Comparison of ENCODE assay signal across 6 cellular contexts in the genomic region with DNA sequence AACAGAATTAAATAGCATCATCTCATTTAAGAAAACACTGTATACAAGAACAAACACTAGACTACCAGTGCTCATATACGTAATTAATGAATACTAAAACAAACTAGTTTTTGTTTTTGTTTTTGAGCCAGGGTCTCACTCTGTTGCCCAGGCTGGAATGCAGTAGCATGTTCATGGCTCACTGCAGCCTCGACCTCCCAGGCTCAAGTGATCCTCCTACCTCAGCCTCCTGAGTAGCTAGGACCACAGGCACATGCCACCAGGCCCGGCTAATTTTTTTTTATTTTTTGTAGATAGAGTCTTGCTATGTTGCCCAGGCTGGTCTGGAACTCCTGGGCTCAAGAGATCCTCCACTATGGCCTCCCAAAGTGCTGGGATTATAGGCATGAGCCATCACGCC. TPM values are rescaled to one million over a fixed set of nuclear protein-coding genes. Genes with fewer than 3 reads are reported as not detected.
A peak's percentile ranks its signal among the peaks of the same experiment; 100 is the strongest.
DNase-seq lines count a peak whose midpoint lies in the region; ATAC-seq lines count a peak whose summit lies in the region.
"Not testable (repeated sequence)": the region's sequence is repeated elsewhere in the genome, so short reads cannot be mapped to it uniquely, and the experiment has no call there.

No MANE protein-coding gene starts in this region.

- POLR2A ChIA-PET in activated CD8-positive, alpha-beta T cell treated with anti-CD3 and anti-CD28 coated beads, Interleukin-2, amount 10 ng/mL, durations not matched to agents 7 days and 5 days (lab: Charles Lee): not testable (repeated sequence)

- ATAC-seq in T-helper 17 cell; activated CD8-positive, alpha-beta T cell treated with anti-CD3 and anti-CD28 coated beads, Interleukin-2, amount 10 ng/mL, durations not matched to agents 7 days and 5 days; activated naive CD8-positive, alpha-beta T cell treated with anti-CD3 and anti-CD28 coated beads, Interleukin-2, amount 50 U/mL, for 24 hours; stimulated activated naive B cell treated with anti-CD40 and anti-IgM and Interleukin-4, amounts not matched to agents 10 μg/mL and 1 μg/mL and 100 μg/mL, for 72 hours (replicated peaks): not testable (repeated sequence)

- not testable (repeated sequence) for H3K36me3 Mint-ChIP-seq in T-helper 17 cell (ENCODE audit: low read depth)
- H3K36me3 Mint-ChIP-seq in activated CD8-positive, alpha-beta T cell treated with anti-CD3 and anti-CD28 coated beads, Interleukin-2, amount 10 ng/mL, durations not matched to agents 7 days and 5 days (ENCODE audit: low read depth): peaks cover 59% of the 10 kb centered on the region
- peaks cover 89% of the 10 kb centered on the region for H3K36me3 Mint-ChIP-seq in activated T-cell treated with anti-CD3 and anti-CD28 coated beads, Interleukin-2, amount 50 U/mL, for 24 hours (ENCODE audit: low read depth)
- peaks cover 22% of the 10 kb centered on the region for H3K36me3 Mint-ChIP-seq in activated naive CD4-positive, alpha-beta T cell treated with anti-CD3 and anti-CD28 coated beads, Interleukin-2, amount 50 U/mL, for 24 hours
- H3K36me3 Mint-ChIP-seq in activated naive CD8-positive, alpha-beta T cell treated with anti-CD3 and anti-CD28 coated beads, Interleukin-2, amount 50 U/mL, for 24 hours (ENCODE audit: low read depth): peaks cover 61% of the 10 kb centered on the region
- H3K36me3 Mint-ChIP-seq in stimulated activated naive B cell treated with anti-CD40 and anti-IgM and Interleukin-4, amounts not matched to agents 10 μg/mL and 1 μg/mL and 100 μg/mL, for 72 hours: peaks cover 34 to 60% of the 10 kb centered on the region in 2 donors

- H3K4me3 Mint-ChIP-seq in T-helper 17 cell; activated CD8-positive, alpha-beta T cell treated with anti-CD3 and anti-CD28 coated beads, Interleukin-2, amount 10 ng/mL, durations not matched to agents 7 days and 5 days; activated T-cell treated with anti-CD3 and anti-CD28 coated beads, Interleukin-2, amount 50 U/mL, for 24 hours; activated naive CD4-positive, alpha-beta T cell treated with anti-CD3 and anti-CD28 coated beads, Interleukin-2, amount 50 U/mL, for 24 hours; activated naive CD8-positive, alpha-beta T cell treated with anti-CD3 and anti-CD28 coated beads, Interleukin-2, amount 50 U/mL, for 24 hours; stimulated activated naive B cell treated with anti-CD40 and anti-IgM and Interleukin-4, amounts not matched to agents 10 μg/mL and 1 μg/mL and 100 μg/mL, for 72 hours: not testable (repeated sequence)

- peaks cover 24% of the 10 kb centered on the region for H3K4me1 Mint-ChIP-seq in T-helper 17 cell
- peaks cover 33% of the 10 kb centered on the region for H3K4me1 Mint-ChIP-seq in activated CD8-positive, alpha-beta T cell treated with anti-CD3 and anti-CD28 coated beads, Interleukin-2, amount 10 ng/mL, durations not matched to agents 7 days and 5 days (ENCODE audit: low read depth)
- H3K4me1 Mint-ChIP-seq in activated T-cell treated with anti-CD3 and anti-CD28 coated beads, Interleukin-2, amount 50 U/mL, for 24 hours (ENCODE audit: low read depth): peaks cover 48% of the 10 kb centered on the region
- H3K4me1 Mint-ChIP-seq in activated naive CD4-positive, alpha-beta T cell treated with anti-CD3 and anti-CD28 coated beads, Interleukin-2, amount 50 U/mL, for 24 hours: peaks cover 48% of the 10 kb centered on the region
- peaks cover 40% of the 10 kb centered on the region for H3K4me1 Mint-ChIP-seq in activated naive CD8-positive, alpha-beta T cell treated with anti-CD3 and anti-CD28 coated beads, Interleukin-2, amount 50 U/mL, for 24 hours
- H3K4me1 Mint-ChIP-seq in stimulated activated naive B cell treated with anti-CD40 and anti-IgM and Interleukin-4, amounts not matched to agents 10 μg/mL and 1 μg/mL and 100 μg/mL, for 72 hours: peaks cover 20 to 37% of the 10 kb centered on the region in 2 donors

- CTCF ChIA-PET in activated CD8-positive, alpha-beta T cell treated with anti-CD3 and anti-CD28 coated beads, Interleukin-2, amount 10 ng/mL, durations not matched to agents 7 days and 5 days (lab: Charles Lee): interaction anchor here (0.9 to 1.1 kb wide), 2 partner anchors 9 to 37 kb away, joined by 3 read pairs; no protein-coding TSS in a partner anchor

- H3K27ac Mint-ChIP-seq in T-helper 17 cell: peak overlapping the region; percentile 70
- peak overlapping the region; percentile 6 for H3K27ac Mint-ChIP-seq in activated CD8-positive, alpha-beta T cell treated with anti-CD3 and anti-CD28 coated beads, Interleukin-2, amount 10 ng/mL, durations not matched to agents 7 days and 5 days
- peak overlapping the region; percentile 51 for H3K27ac Mint-ChIP-seq in activated T-cell treated with anti-CD3 and anti-CD28 coated beads, Interleukin-2, amount 50 U/mL, for 24 hours
- H3K27ac Mint-ChIP-seq in activated naive CD4-positive, alpha-beta T cell treated with anti-CD3 and anti-CD28 coated beads, Interleukin-2, amount 50 U/mL, for 24 hours: peak overlapping the region; percentile 0
- H3K27ac Mint-ChIP-seq in activated naive CD8-positive, alpha-beta T cell treated with anti-CD3 and anti-CD28 coated beads, Interleukin-2, amount 50 U/mL, for 24 hours: peak overlapping the region; percentile 21
- H3K27ac Mint-ChIP-seq in stimulated activated naive B cell treated with anti-CD40 and anti-IgM and Interleukin-4, amounts not matched to agents 10 μg/mL and 1 μg/mL and 100 μg/mL, for 72 hours: peak overlapping the region; percentile 57

- H3K9me3 Mint-ChIP-seq in activated CD8-positive, alpha-beta T cell treated with anti-CD3 and anti-CD28 coated beads, Interleukin-2, amount 10 ng/mL, durations not matched to agents 7 days and 5 days (ENCODE audit: insufficient read depth); activated T-cell treated with anti-CD3 and anti-CD28 coated beads, Interleukin-2, amount 50 U/mL, for 24 hours; activated naive CD4-positive, alpha-beta T cell treated with anti-CD3 and anti-CD28 coated beads, Interleukin-2, amount 50 U/mL, for 24 hours; activated naive CD8-positive, alpha-beta T cell treated with anti-CD3 and anti-CD28 coated beads, Interleukin-2, amount 50 U/mL, for 24 hours; stimulated activated naive B cell treated with anti-CD40 and anti-IgM and Interleukin-4, amounts not matched to agents 10 μg/mL and 1 μg/mL and 100 μg/mL, for 72 hours: not testable (repeated sequence)

- not testable (repeated sequence) for DNase-seq in T-helper 17 cell; activated CD8-positive, alpha-beta T cell treated with anti-CD3 and anti-CD28 coated beads, Interleukin-2, amount 10 ng/mL, durations not matched to agents 7 days and 5 days; activated T-cell treated with anti-CD3 and anti-CD28 coated beads, Interleukin-2, amount 50 U/mL, for 24 hours; activated naive CD8-positive, alpha-beta T cell treated with anti-CD3 and anti-CD28 coated beads, Interleukin-2, amount 50 U/mL, for 24 hours; stimulated activated naive B cell treated with anti-CD40 and anti-IgM and Interleukin-4, amounts not matched to agents 10 μg/mL and 1 μg/mL and 100 μg/mL, for 72 hours

- not testable (repeated sequence) for H3K27me3 Mint-ChIP-seq in T-helper 17 cell; activated CD8-positive, alpha-beta T cell treated with anti-CD3 and anti-CD28 coated beads, Interleukin-2, amount 10 ng/mL, durations not matched to agents 7 days and 5 days (ENCODE audit: low read depth); activated T-cell treated with anti-CD3 and anti-CD28 coated beads, Interleukin-2, amount 50 U/mL, for 24 hours; activated naive CD4-positive, alpha-beta T cell treated with anti-CD3 and anti-CD28 coated beads, Interleukin-2, amount 50 U/mL, for 24 hours; activated naive CD8-positive, alpha-beta T cell treated with anti-CD3 and anti-CD28 coated beads, Interleukin-2, amount 50 U/mL, for 24 hours; stimulated activated naive B cell treated with anti-CD40 and anti-IgM and Interleukin-4, amounts not matched to agents 10 μg/mL and 1 μg/mL and 100 μg/mL, for 72 hours

- H3K9me3 ChIP-seq in T-helper 17 cell (ENCODE audit: control insufficient read depth, low read length, poor library complexity, severe bottlenecking): not testable (repeated sequence)

RNA-seq across cellular contexts. Expression of a gene that starts 6.5 kb away (rescaled TPM):
- 100 to 1,000 TPM; 140 to 158 TPM for total RNA-seq in T-helper 17 cell
- total RNA-seq in activated CD8-positive, alpha-beta T cell treated with anti-CD3 and anti-CD28 coated beads, Interleukin-2, amount 10 ng/mL, durations not matched to agents 7 days and 5 days: 100 to 1,000 TPM; 117 to 125 TPM

RNA-seq across cellular contexts. Expression of a gene that starts 34.7 kb away (rescaled TPM):
- total RNA-seq in T-helper 17 cell: 10 to 100 TPM; 24.2 to 32.0 TPM
- 10 to 100 TPM; 36.6 to 38.9 TPM for total RNA-seq in activated CD8-positive, alpha-beta T cell treated with anti-CD3 and anti-CD28 coated beads, Interleukin-2, amount 10 ng/mL, durations not matched to agents 7 days and 5 days

RNA-seq across cellular contexts. Expression of a gene that starts 35.0 kb away (rescaled TPM):
- 10 to 100 TPM; 17.0 to 19.8 TPM for total RNA-seq in T-helper 17 cell
- total RNA-seq in activated CD8-positive, alpha-beta T cell treated with anti-CD3 and anti-CD28 coated beads, Interleukin-2, amount 10 ng/mL, durations not matched to agents 7 days and 5 days: 10 to 100 TPM; 43.5 to 44.4 TPM

Comparison
In these comparisons a context has a peak if more than half of its experiments do, and no peak if none do; other contexts are left out.
1. H3K27ac Mint-ChIP-seq: peak in every context shown above with its lines; median percentile 70 in T-helper 17 cell; 57 in stimulated activated naive B cell treated with anti-CD40 and anti-IgM and Interleukin-4, amounts not matched to agents 10 μg/mL and 1 μg/mL and 100 μg/mL, for 72 hours; 51 in activated T-cell treated with anti-CD3 and anti-CD28 coated beads, Interleukin-2, amount 50 U/mL, for 24 hours; 21 in activated naive CD8-positive, alpha-beta T cell treated with anti-CD3 and anti-CD28 coated beads, Interleukin-2, amount 50 U/mL, for 24 hours; 6 in activated CD8-positive, alpha-beta T cell treated with anti-CD3 and anti-CD28 coated beads, Interleukin-2, amount 10 ng/mL, durations not matched to agents 7 days and 5 days; 0 in activated naive CD4-positive, alpha-beta T cell treated with anti-CD3 and anti-CD28 coated beads, Interleukin-2, amount 50 U/mL, for 24 hours.